ENCODE assay signal across 9 cellular contexts in the genomic region with DNA sequence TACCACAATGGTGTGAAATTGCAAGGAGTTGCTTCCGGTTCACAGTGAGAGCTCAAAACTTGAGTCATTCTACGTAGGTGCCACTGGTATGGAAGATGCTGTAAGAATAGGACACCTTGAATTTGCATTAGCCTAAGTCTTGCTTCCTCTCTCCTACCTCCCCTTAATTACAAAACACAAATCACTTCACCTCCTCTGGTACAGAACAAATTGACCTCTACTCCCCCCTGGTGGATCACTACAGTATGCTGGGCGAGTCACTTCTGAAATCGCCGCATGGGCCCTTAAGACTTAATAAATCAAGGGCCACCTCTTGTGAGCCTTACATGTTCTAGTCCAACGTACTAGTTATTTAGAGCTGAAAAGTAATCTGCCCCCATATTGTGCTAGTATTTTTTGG.
DNase-seq lines count a peak whose midpoint lies in the region; TF ChIP-seq lines count a peak whose summit lies in the region.
"Had no signal": no experiment of that assay in that cellular context is flagged by ENCODE, and none has a peak within 500 bp of the region (broad histone marks: within the 10 kb centered on the region; RNA-seq: fewer than 3 reads in every experiment).

No MANE protein-coding gene starts in this region.

- H3K4me3 ChIP-seq in HFF-Myc (replicated peaks; ENCODE audit: low read depth, low read length), result no peak overlapping the region
- H3K4me3 ChIP-seq in astrocyte of the cerebellum (ENCODE audit: low read depth, low read length), result no peak overlapping the region
- no peak overlapping the region for H3K4me3 ChIP-seq in suprapubic skin
- H3K4me3 ChIP-seq: SJSA1 had no signal

- 80% methylated on average over 6 of the region's 6 CpGs for WGBS in suprapubic skin

- TF ChIP-seq CTCF in GM12873 (IDR thresholded peaks at IDR 0.05; ENCODE audit: insufficient read depth, low read depth, low read length, missing control alignments), result peak; percentile 70
- peak; percentile 63 for TF ChIP-seq CTCF in HFF-Myc (IDR thresholded peaks at IDR 0.05; ENCODE audit: low read depth, low read length, missing control alignments)
- peak; percentile 35 for TF ChIP-seq CTCF in astrocyte of the cerebellum (IDR thresholded peaks at IDR 0.05; ENCODE audit: low read depth, low read length, missing control alignments)
- peak in 1 of 2 donors; percentile 38 for TF ChIP-seq CTCF in suprapubic skin (IDR thresholded peaks at IDR 0.05)

- in situ Hi-C loops in astrocyte of the cerebellum (cut with HindIII; ENCODE audit: low sequenced_read_pairs), result no loop called here

- DNase-seq in AML-193 (lab: John Stamatoyannopoulos, UW) (peak; percentile 6 to 30), HFF-Myc (ENCODE audit: extremely low read depth, low read depth) (no peak), NCI-H1105 (lab: John Stamatoyannopoulos, UW) (peak; percentile 7), astrocyte of the cerebellum (ENCODE audit: low read depth) (no peak), myocyte (ENCODE audit: low read depth) (peak; percentile 4), T1000 (lab: John Stamatoyannopoulos, UW) (no peak), suprapubic skin (ENCODE audit: low spot score in 2 of 2) (no peak)

- H3K27me3 ChIP-seq in suprapubic skin, result no peaks in the 10 kb centered on the region
- H3K27me3 ChIP-seq: SJSA1 had no signal

- TF ChIP-seq POLR2A in suprapubic skin (IDR thresholded peaks at IDR 0.05), result no peak

- no peaks in the 10 kb centered on the region for H3K36me3 ChIP-seq in suprapubic skin
- H3K36me3 ChIP-seq: SJSA1 had no signal

- no peaks in the 10 kb centered on the region for H3K4me1 ChIP-seq in suprapubic skin
- H3K4me1 ChIP-seq: SJSA1 had no signal

- TF ChIP-seq EP300 in suprapubic skin (IDR thresholded peaks at IDR 0.05), result no peak

- H3K27ac ChIP-seq in suprapubic skin, result no peak overlapping the region
- H3K27ac ChIP-seq: SJSA1 had no signal

- no peaks in the 10 kb centered on the region for H3K9me3 ChIP-seq in suprapubic skin
- H3K9me3 ChIP-seq: SJSA1 had no signal

Comparison
In these comparisons a context has a peak if more than half of its experiments do, and no peak if none do; other contexts are left out.
1. DNase-seq: peak in AML-193 (2 of 2), NCI-H1105 (single experiment) and myocyte (single experiment); none in HFF-Myc (single experiment), astrocyte of the cerebellum (single experiment), T1000 (single experiment) and suprapubic skin (0 of 2).